In genomic region chr17:64961561-64962378, GRCh38 we compare ENCODE assay signal across 1 cellular context.
TF ChIP-seq lines count a peak whose summit lies in the region.

No MANE protein-coding gene starts in this region.

TF ChIP-seq in HepG2, 621 proteins besides CTCF, POLR2A, EP300 and RAD21 (continued from another document):
- TF ChIP-seq TEAD3 (CRISPR knock-in tag; optimal IDR thresholded peaks at IDR 0.05; ENCODE audit: borderline replicate concordance) (peak; percentile 43), ZBTB33 (CRISPR knock-in tag; IDR thresholded peaks at IDR 0.05) (0 out of 2 replicates have a peak, but pooled peaks have one; percentile 13), MEF2D (CRISPR knock-in tag; IDR thresholded peaks at IDR 0.05) (0 out of 2 replicates have a peak, but pooled peaks have one; percentile 28), ZNF335 (CRISPR knock-in tag; IDR thresholded peaks at IDR 0.05) (peak; percentile 72; the same call in 1 of the 2 replicates), TFAP4 (IDR thresholded peaks at IDR 0.05; ENCODE audit: borderline replicate concordance, low read depth) (peak; percentile 70; the same call in 1 of the 2 replicates), MED1 (CRISPR knock-in tag; IDR thresholded peaks at IDR 0.05) (0 out of 2 replicates have a peak, but pooled peaks have one; percentile 19), KMT2A (CRISPR knock-in tag; IDR thresholded peaks at IDR 0.05) (0 out of 2 replicates have a peak, but pooled peaks have one; percentile 25), SMC3 (IDR thresholded peaks at IDR 0.05; ENCODE audit: low read length) (peak; percentile 42; the same call in 1 of the 2 replicates), ERF (CRISPR knock-in tag; IDR thresholded peaks at IDR 0.05) (peak; percentile 42; the same call in 1 of the 2 replicates), KAT8 (CRISPR knock-in tag; IDR thresholded peaks at IDR 0.05) (0 out of 2 replicates have a peak, but pooled peaks have one; percentile 31), SKI (IDR thresholded peaks at IDR 0.05; ENCODE audit: partially characterized antibody) (peak; percentile 16), ZNF614 (CRISPR knock-in tag; IDR thresholded peaks at IDR 0.05; ENCODE audit: borderline replicate concordance) (0 out of 2 replicates have a peak, but pooled peaks have one; percentile 36), ZGPAT (CRISPR knock-in tag; IDR thresholded peaks at IDR 0.05) (0 out of 2 replicates have a peak, but pooled peaks have one; percentile 17), SMAD3 (CRISPR knock-in tag; IDR thresholded peaks at IDR 0.05) (0 out of 2 replicates have a peak, but pooled peaks have one; percentile 36), NFKBIZ (CRISPR knock-in tag; IDR thresholded peaks at IDR 0.05) (0 out of 2 replicates have a peak, but pooled peaks have one; percentile 36)
